1 cellular context compared by ENCODE assay signal in the genomic region with DNA sequence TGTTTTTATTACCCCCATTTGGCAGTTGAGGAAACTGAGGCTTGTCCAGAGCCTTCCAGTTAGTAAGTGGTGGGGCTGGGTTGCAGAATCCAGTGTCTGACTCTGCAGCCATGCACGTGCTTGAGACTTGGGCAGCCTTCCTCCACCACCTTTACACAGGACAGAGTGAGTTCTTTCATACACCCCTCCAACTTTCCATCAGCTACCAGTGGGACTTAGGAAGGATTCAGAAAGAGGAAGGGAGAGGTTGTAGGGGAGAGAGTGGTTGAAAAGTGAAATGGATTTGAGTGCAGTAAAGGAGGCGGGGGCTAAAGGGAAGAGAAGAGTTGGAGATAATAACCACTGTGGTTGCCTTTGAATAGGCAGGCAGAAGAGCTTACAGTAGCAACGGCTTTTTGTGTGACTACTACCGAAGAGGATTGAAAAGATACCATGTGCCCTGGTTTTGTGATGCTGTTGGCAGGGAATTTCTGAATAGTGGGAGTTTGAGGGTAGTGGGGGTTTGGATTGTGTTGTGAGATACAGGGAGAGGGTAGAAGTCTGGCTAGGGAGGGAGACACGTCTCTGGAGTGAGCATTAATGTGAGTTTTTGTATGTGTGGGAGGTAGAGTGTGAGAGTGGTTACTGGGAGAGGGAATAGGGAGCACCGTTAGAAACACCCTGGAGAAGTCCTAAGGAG.
TF ChIP-seq lines count a peak whose summit lies in the region.

No MANE protein-coding gene starts in this region.

TF ChIP-seq in HepG2, 621 proteins besides CTCF, POLR2A, EP300 and RAD21:
- TF ChIP-seq SETDB1 (CRISPR knock-in tag; IDR thresholded peaks at IDR 0.05; ENCODE audit: borderline replicate concordance), result no peak
- TF ChIP-seq, protein P1, sequence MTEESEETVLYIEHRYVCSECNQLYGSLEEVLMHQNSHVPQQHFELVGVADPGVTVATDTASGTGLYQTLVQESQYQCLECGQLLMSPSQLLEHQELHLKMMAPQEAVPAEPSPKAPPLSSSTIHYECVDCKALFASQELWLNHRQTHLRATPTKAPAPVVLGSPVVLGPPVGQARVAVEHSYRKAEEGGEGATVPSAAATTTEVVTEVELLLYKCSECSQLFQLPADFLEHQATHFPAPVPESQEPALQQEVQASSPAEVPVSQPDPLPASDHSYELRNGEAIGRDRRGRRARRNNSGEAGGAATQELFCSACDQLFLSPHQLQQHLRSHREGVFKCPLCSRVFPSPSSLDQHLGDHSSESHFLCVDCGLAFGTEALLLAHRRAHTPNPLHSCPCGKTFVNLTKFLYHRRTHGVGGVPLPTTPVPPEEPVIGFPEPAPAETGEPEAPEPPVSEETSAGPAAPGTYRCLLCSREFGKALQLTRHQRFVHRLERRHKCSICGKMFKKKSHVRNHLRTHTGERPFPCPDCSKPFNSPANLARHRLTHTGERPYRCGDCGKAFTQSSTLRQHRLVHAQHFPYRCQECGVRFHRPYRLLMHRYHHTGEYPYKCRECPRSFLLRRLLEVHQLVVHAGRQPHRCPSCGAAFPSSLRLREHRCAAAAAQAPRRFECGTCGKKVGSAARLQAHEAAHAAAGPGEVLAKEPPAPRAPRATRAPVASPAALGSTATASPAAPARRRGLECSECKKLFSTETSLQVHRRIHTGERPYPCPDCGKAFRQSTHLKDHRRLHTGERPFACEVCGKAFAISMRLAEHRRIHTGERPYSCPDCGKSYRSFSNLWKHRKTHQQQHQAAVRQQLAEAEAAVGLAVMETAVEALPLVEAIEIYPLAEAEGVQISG (CRISPR knock-in tag; IDR thresholded peaks at IDR 0.05), result no peak
- no peak for TF ChIP-seq JUND (CRISPR knock-in tag; IDR thresholded peaks at IDR 0.05)
- peak; percentile 22; the same call in 1 of the 2 replicates for TF ChIP-seq ZMYM3 (CRISPR knock-in tag; IDR thresholded peaks at IDR 0.05)
- no peak for TF ChIP-seq ZKSCAN5 (CRISPR knock-in tag; IDR thresholded peaks at IDR 0.05)
- no peak for TF ChIP-seq RFX5 (IDR thresholded peaks at IDR 0.05; ENCODE audit: low read depth, low read length)
- no peak for TF ChIP-seq ZBTB1 (CRISPR knock-in tag; IDR thresholded peaks at IDR 0.05; ENCODE audit: borderline replicate concordance)
- TF ChIP-seq CBX1 (IDR thresholded peaks at IDR 0.05; ENCODE audit: low read depth), result no peak
- TF ChIP-seq, protein P2, sequence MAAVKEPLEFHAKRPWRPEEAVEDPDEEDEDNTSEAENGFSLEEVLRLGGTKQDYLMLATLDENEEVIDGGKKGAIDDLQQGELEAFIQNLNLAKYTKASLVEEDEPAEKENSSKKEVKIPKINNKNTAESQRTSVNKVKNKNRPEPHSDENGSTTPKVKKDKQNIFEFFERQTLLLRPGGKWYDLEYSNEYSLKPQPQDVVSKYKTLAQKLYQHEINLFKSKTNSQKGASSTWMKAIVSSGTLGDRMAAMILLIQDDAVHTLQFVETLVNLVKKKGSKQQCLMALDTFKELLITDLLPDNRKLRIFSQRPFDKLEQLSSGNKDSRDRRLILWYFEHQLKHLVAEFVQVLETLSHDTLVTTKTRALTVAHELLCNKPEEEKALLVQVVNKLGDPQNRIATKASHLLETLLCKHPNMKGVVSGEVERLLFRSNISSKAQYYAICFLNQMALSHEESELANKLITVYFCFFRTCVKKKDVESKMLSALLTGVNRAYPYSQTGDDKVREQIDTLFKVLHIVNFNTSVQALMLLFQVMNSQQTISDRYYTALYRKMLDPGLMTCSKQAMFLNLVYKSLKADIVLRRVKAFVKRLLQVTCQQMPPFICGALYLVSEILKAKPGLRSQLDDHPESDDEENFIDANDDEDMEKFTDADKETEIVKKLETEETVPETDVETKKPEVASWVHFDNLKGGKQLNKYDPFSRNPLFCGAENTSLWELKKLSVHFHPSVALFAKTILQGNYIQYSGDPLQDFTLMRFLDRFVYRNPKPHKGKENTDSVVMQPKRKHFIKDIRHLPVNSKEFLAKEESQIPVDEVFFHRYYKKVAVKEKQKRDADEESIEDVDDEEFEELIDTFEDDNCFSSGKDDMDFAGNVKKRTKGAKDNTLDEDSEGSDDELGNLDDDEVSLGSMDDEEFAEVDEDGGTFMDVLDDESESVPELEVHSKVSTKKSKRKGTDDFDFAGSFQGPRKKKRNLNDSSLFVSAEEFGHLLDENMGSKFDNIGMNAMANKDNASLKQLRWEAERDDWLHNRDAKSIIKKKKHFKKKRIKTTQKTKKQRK (IDR thresholded peaks at IDR 0.05; ENCODE audit: low read length), result no peak
- TF ChIP-seq ARNTL (CRISPR knock-in tag; IDR thresholded peaks at IDR 0.05), result peak; percentile 29; the same call in 1 of the 2 replicates
- TF ChIP-seq, protein P3, sequence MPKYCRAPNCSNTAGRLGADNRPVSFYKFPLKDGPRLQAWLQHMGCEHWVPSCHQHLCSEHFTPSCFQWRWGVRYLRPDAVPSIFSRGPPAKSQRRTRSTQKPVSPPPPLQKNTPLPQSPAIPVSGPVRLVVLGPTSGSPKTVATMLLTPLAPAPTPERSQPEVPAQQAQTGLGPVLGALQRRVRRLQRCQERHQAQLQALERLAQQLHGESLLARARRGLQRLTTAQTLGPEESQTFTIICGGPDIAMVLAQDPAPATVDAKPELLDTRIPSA (CRISPR knock-in tag; IDR thresholded peaks at IDR 0.05; ENCODE audit: borderline replicate concordance), result no peak
- no peak for TF ChIP-seq ZNF816 (CRISPR knock-in tag; IDR thresholded peaks at IDR 0.05; ENCODE audit: borderline replicate concordance)
- no peak for TF ChIP-seq AHR (CRISPR knock-in tag; IDR thresholded peaks at IDR 0.05)
- no peak for TF ChIP-seq MAFF (IDR thresholded peaks at IDR 0.05; ENCODE audit: low read depth, low read length)
- TF ChIP-seq, protein P4, sequence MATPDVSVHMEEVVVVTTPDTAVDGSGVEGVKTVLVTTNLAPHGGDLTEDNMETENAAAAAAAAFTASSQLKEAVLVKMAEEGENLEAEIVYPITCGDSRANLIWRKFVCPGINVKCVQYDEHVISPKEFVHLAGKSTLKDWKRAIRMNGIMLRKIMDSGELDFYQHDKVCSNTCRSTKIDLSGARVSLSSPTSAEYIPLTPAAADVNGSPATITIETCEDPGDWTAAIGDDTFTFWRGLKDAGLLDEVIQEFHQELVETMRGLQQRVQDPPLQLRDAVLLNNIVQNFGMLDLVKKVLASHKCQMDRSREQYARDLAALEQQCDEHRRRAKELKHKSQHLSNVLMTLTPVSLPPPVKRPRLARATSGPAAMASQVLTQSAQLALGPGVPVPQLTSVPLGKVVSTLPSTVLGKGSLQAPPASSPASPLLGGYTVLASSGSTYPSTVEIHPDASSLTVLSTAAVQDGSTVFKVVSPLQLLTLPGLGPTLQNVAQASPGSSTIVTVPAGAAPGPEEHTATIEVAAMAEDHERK (CRISPR knock-in tag; IDR thresholded peaks at IDR 0.05; ENCODE audit: low read depth), result no peak
- no peak for TF ChIP-seq ZNF7 (CRISPR knock-in tag; IDR thresholded peaks at IDR 0.05)
- TF ChIP-seq, protein P5, sequence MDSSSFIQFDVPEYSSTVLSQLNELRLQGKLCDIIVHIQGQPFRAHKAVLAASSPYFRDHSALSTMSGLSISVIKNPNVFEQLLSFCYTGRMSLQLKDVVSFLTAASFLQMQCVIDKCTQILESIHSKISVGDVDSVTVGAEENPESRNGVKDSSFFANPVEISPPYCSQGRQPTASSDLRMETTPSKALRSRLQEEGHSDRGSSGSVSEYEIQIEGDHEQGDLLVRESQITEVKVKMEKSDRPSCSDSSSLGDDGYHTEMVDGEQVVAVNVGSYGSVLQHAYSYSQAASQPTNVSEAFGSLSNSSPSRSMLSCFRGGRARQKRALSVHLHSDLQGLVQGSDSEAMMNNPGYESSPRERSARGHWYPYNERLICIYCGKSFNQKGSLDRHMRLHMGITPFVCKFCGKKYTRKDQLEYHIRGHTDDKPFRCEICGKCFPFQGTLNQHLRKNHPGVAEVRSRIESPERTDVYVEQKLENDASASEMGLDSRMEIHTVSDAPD (CRISPR knock-in tag; IDR thresholded peaks at IDR 0.05), result no peak
- TF ChIP-seq ATF7 (IDR thresholded peaks at IDR 0.05), result 0 out of 2 replicates have a peak, but pooled peaks have one; percentile 1
- TF ChIP-seq ATF7 (CRISPR knock-in tag; IDR thresholded peaks at IDR 0.05), result no peak
- no peak for TF ChIP-seq ZNF546 (CRISPR knock-in tag; conservative IDR thresholded peaks at IDR 0.05)
- peak; percentile 50; the same call in 1 of the 2 replicates for TF ChIP-seq ZNF629 (CRISPR knock-in tag; conservative IDR thresholded peaks at IDR 0.05)
- peak; percentile 42; the same call in 1 of the 2 replicates for TF ChIP-seq ZNF292 (CRISPR knock-in tag; IDR thresholded peaks at IDR 0.05; ENCODE audit: borderline replicate concordance, low read depth)
- no peak for TF ChIP-seq ZNF20 (CRISPR knock-in tag; IDR thresholded peaks at IDR 0.05)
- TF ChIP-seq, protein P6, sequence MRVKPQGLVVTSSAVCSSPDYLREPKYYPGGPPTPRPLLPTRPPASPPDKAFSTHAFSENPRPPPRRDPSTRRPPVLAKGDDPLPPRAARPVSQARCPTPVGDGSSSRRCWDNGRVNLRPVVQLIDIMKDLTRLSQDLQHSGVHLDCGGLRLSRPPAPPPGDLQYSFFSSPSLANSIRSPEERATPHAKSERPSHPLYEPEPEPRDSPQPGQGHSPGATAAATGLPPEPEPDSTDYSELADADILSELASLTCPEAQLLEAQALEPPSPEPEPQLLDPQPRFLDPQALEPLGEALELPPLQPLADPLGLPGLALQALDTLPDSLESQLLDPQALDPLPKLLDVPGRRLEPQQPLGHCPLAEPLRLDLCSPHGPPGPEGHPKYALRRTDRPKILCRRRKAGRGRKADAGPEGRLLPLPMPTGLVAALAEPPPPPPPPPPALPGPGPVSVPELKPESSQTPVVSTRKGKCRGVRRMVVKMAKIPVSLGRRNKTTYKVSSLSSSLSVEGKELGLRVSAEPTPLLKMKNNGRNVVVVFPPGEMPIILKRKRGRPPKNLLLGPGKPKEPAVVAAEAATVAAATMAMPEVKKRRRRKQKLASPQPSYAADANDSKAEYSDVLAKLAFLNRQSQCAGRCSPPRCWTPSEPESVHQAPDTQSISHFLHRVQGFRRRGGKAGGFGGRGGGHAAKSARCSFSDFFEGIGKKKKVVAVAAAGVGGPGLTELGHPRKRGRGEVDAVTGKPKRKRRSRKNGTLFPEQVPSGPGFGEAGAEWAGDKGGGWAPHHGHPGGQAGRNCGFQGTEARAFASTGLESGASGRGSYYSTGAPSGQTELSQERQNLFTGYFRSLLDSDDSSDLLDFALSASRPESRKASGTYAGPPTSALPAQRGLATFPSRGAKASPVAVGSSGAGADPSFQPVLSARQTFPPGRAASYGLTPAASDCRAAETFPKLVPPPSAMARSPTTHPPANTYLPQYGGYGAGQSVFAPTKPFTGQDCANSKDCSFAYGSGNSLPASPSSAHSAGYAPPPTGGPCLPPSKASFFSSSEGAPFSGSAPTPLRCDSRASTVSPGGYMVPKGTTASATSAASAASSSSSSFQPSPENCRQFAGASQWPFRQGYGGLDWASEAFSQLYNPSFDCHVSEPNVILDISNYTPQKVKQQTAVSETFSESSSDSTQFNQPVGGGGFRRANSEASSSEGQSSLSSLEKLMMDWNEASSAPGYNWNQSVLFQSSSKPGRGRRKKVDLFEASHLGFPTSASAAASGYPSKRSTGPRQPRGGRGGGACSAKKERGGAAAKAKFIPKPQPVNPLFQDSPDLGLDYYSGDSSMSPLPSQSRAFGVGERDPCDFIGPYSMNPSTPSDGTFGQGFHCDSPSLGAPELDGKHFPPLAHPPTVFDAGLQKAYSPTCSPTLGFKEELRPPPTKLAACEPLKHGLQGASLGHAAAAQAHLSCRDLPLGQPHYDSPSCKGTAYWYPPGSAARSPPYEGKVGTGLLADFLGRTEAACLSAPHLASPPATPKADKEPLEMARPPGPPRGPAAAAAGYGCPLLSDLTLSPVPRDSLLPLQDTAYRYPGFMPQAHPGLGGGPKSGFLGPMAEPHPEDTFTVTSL (CRISPR knock-in tag; IDR thresholded peaks at IDR 0.05; ENCODE audit: borderline replicate concordance), result no peak
- no peak for TF ChIP-seq ZNF678 (CRISPR knock-in tag; IDR thresholded peaks at IDR 0.05)
- no peak for TF ChIP-seq ZNF34 (CRISPR knock-in tag; IDR thresholded peaks at IDR 0.05; ENCODE audit: borderline replicate concordance)
- no peak for TF ChIP-seq TCF12 (IDR thresholded peaks at IDR 0.05)
- no peak for TF ChIP-seq TCF12 (CRISPR knock-in tag; IDR thresholded peaks at IDR 0.05)
- 0 out of 2 replicates have a peak, but pooled peaks have one; percentile 38 for TF ChIP-seq SIN3A (IDR thresholded peaks at IDR 0.05; ENCODE audit: borderline replicate concordance, low read depth, low read length)
- no peak for TF ChIP-seq GABPB1 (CRISPR knock-in tag; IDR thresholded peaks at IDR 0.05)
- 0 out of 2 replicates have a peak, but pooled peaks have one; percentile 22 for TF ChIP-seq PHF8 (CRISPR knock-in tag; IDR thresholded peaks at IDR 0.05)
- TF ChIP-seq ARID2 (CRISPR knock-in tag; IDR thresholded peaks at IDR 0.05; ENCODE audit: borderline replicate concordance), result no peak
- TF ChIP-seq ZNF17 (CRISPR knock-in tag; IDR thresholded peaks at IDR 0.05), result no peak
- TF ChIP-seq ZNF224 (CRISPR knock-in tag; IDR thresholded peaks at IDR 0.05), result no peak
- TF ChIP-seq BHLHE40 (IDR thresholded peaks at IDR 0.05; ENCODE audit: low read length), result peak; percentile 62
